In the genomic region with DNA sequence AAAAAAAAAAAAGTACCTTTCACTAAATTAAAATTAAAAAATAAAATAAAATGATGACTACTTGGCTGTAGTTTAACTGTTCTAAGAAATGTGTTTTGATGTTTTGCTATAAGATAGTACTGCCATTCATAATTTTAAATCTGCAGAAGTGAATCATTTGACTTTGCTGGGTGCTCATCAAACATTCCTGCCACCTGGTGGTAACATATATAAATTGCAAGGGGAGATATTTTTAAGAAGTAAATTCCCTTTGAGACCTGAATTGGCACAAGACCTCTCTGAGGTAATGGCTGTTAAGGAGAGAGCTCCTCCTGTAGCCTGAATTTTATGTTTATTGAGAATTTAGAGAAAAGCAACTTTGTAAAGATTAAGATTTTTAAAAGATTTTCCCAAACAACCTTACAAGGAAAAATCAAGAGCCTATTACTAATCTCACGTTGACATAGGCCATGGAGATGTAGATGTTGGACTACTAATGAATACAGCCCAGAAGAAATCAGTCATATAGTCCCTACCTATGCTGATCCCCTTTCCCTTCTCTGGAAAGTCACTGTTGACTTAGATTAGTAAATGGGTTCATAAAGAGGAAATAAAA, we compare ENCODE assay signal across 10 cellular contexts. TPM values are rescaled to one million over a fixed set of nuclear protein-coding genes. Genes with fewer than 3 reads are reported as not detected.
DNase-seq lines count a peak whose midpoint lies in the region; ATAC-seq, FAIRE-seq and TF ChIP-seq lines count a peak whose summit lies in the region.
"Had no signal": no experiment of that assay in that cellular context is flagged by ENCODE, and none has a peak within 500 bp of the region (broad histone marks: within the 10 kb centered on the region; RNA-seq: fewer than 3 reads in every experiment).

No MANE protein-coding gene starts in this region.

- TF ChIP-seq CTCF in GM13976 (IDR thresholded peaks at IDR 0.05; ENCODE audit: borderline replicate concordance, control extremely low read depth, extremely low read depth, insufficient read depth, missing control alignments), result peak; percentile 22
- peak in 3 of 4 experiments; percentile 11 to 19 (median 14) for TF ChIP-seq CTCF in gastroesophageal sphincter (IDR thresholded peaks at IDR 0.05)

- H3K36me3 Mint-ChIP-seq in T-cell, result peaks cover 4% of the 10 kb centered on the region

- peak; percentile 61 for FAIRE-seq in RCC 7860 (lab: Jason Lieb, UNC)

- H3K36me3 ChIP-seq in gastroesophageal sphincter, result no peaks in the 10 kb centered on the region

- peaks cover 0 to 29% (median 3%) of the 10 kb centered on the region in 3 donors for H3K9me3 ChIP-seq in gastroesophageal sphincter

- no peak for TF ChIP-seq POLR2A in gastroesophageal sphincter (IDR thresholded peaks at IDR 0.05)

- H3K27ac ChIP-seq in gastroesophageal sphincter (no peak overlapping the region), substantia nigra (ENCODE audit: low read depth, low read length, poor library complexity, severe bottlenecking) (no peak overlapping the region)

- no peak for TF ChIP-seq EP300 in gastroesophageal sphincter (IDR thresholded peaks at IDR 0.05)

- DNase-seq in ACHN, result peak; percentile 39
- peak; percentile 47 for DNase-seq in GM13976 (ENCODE audit: low spot score)
- peak; percentile 43 for DNase-seq in RCC 7860 (ENCODE audit: low spot score)
- no peak for DNase-seq in cerebellum (ENCODE audit: low spot score)
- DNase-seq in substantia nigra (lab: John Stamatoyannopoulos, UW), result no peak
- no peak for DNase-seq in T-cell
- DNase-seq: NCI-H2107 had no signal

- no peak overlapping the region for H3K27ac Mint-ChIP-seq in T-cell

- H3K4me3 Mint-ChIP-seq in T-cell, result no peak overlapping the region
- H3K4me3 Mint-ChIP-seq: central memory CD8-positive, alpha-beta T cell had no signal

- POLR2A ChIA-PET in T-cell (lab: Charles Lee), result no interaction called here

- peaks cover 5% of the 10 kb centered on the region for H3K27me3 ChIP-seq in gastroesophageal sphincter

- no peaks in the 10 kb centered on the region for H3K4me1 ChIP-seq in gastroesophageal sphincter

- ATAC-seq in gastroesophageal sphincter (no peak), HG03095 (IDR thresholded peaks at IDR 0.05; ENCODE audit: unreplicated experiment) (no peak), T-cell (replicated peaks in 1 of 4) (no peak)

- H3K27me3 Mint-ChIP-seq in T-cell, result peaks cover 5 to 16% of the 10 kb centered on the region in 2 donors

- H3K4me1 Mint-ChIP-seq in T-cell, result no peaks in the 10 kb centered on the region
- H3K4me1 Mint-ChIP-seq: central memory CD8-positive, alpha-beta T cell had no signal

- 82 to 100% methylated on average over 1 of the region's 1 CpG for WGBS in gastroesophageal sphincter (ENCODE audit: low coverage in 1 of 2), 2 donors

- H3K4me3 ChIP-seq in gastroesophageal sphincter, result no peak overlapping the region

- in situ Hi-C loops in ACHN (cut with HindIII; ENCODE audit: low pct_ligation_motif_present, low pct_unique_long_range_greater_than_20kb, low sequenced_read_pairs), result no loop called here
- in situ Hi-C loops in GM13976 (cut with MboI; ENCODE audit: low sequenced_read_pairs, unreplicated experiment), result no loop called here

- H3K9me3 Mint-ChIP-seq in T-cell, result peaks cover 3 to 29% (median 10%) of the 10 kb centered on the region in 3 donors
- H3K9me3 Mint-ChIP-seq: central memory CD8-positive, alpha-beta T cell had no signal

- CTCF ChIA-PET in T-cell (lab: Charles Lee), result interaction anchor here (0.6 to 1.5 kb wide), 8 partner anchors 12 to 1684 kb away, joined by 3 to 7 read pairs (median 4); partner anchors contain the start of genes ALG8 (in 1 of the 2) and NARS2 (in 1 of the 2)

RNA-seq across cellular contexts. Expression of gene NARS2, which starts 11.9 kb away (rescaled TPM):
- total RNA-seq in gastroesophageal sphincter (10 to 100 TPM in 1 of 4 donors, 1 to 10 TPM in 3; 9.0 to 22.1 (median 9.2) TPM), cerebellum (32.9 TPM), T-cell (10 to 100 TPM; 12.1 to 17.6 (median 13.3) TPM)

Comparison
In these comparisons a context has a peak if more than half of its experiments do, and no peak if none do; other contexts are left out.
1. DNase-seq: peak in ACHN (single experiment), GM13976 (single experiment) and RCC 7860 (single experiment); none in cerebellum (single experiment), substantia nigra (0 of 49) and T-cell (0 of 34).